Comparison of ENCODE assay signal across 13 cellular contexts in genomic region chr3:69770219-69770618, GRCh38. TPM values are rescaled to one million over a fixed set of nuclear protein-coding genes. Genes with fewer than 3 reads are reported as not detected.
DNase-seq lines count a peak whose midpoint lies in the region; TF ChIP-seq lines count a peak whose summit lies in the region.
"Had no signal": no experiment of that assay in that cellular context is flagged by ENCODE, and none has a peak within 500 bp of the region (broad histone marks: within the 10 kb centered on the region; RNA-seq: fewer than 3 reads in every experiment).

No MANE protein-coding gene starts in this region.

- peak overlapping the region in 1 of 3 experiments; percentile 31 for H3K4me3 Mint-ChIP-seq in nephron
- no peak overlapping the region for H3K4me3 Mint-ChIP-seq in activated T-cell treated with anti-CD3 and anti-CD28 coated beads, Interleukin-2, amount 50 U/mL, for 24 hours
- H3K4me3 Mint-ChIP-seq: activated naive CD4-positive, alpha-beta T cell treated with anti-CD3 and anti-CD28 coated beads, Interleukin-2, amount 50 U/mL, for 24 hours had no signal

- H3K4me1 Mint-ChIP-seq in nephron, result peaks cover 44% of the 10 kb centered on the region
- no peaks in the 10 kb centered on the region for H3K4me1 Mint-ChIP-seq in activated T-cell treated with anti-CD3 and anti-CD28 coated beads, Interleukin-2, amount 50 U/mL, for 24 hours (ENCODE audit: low read depth)
- H3K4me1 Mint-ChIP-seq: activated naive CD4-positive, alpha-beta T cell treated with anti-CD3 and anti-CD28 coated beads, Interleukin-2, amount 50 U/mL, for 24 hours had no signal

- no peak for TF ChIP-seq CTCF in nephron (IDR thresholded peaks at IDR 0.05; ENCODE audit: unreplicated experiment in 3 of 3)

- DNase-seq in EH (ENCODE audit: low read depth) (peak; percentile 66), NCI-H226 (peak; percentile 82), dermis blood vessel endothelial cell (peak; percentile 73), NCI-H1092 (lab: John Stamatoyannopoulos, UW) (no peak)
- DNase-seq in activated T-cell treated with anti-CD3 and anti-CD28 coated beads, Interleukin-2, amount 50 U/mL, for 24 hours, result no peak
- no peak for DNase-seq in activated CD4-positive, alpha-beta T cell treated with anti-CD3 and anti-CD28 coated beads, Interleukin-2, amount 50 U/mL, for 1 hour
- no peak for DNase-seq in activated T-cell treated with anti-CD3 and anti-CD28 coated beads, Interleukin-2, amount 50 U/mL, for 48 hours
- DNase-seq: AML-193, foreskin melanocyte, MM.1S, NCI-H2171 had no signal

- no peaks in the 10 kb centered on the region for H3K27me3 Mint-ChIP-seq in nephron (ENCODE audit: low read depth)
- H3K27me3 Mint-ChIP-seq in activated T-cell treated with anti-CD3 and anti-CD28 coated beads, Interleukin-2, amount 50 U/mL, for 24 hours, result no peaks in the 10 kb centered on the region

- no peaks in the 10 kb centered on the region for H3K36me3 Mint-ChIP-seq in nephron (ENCODE audit: low read depth)
- H3K36me3 Mint-ChIP-seq in activated T-cell treated with anti-CD3 and anti-CD28 coated beads, Interleukin-2, amount 50 U/mL, for 24 hours (ENCODE audit: low read depth), result no peaks in the 10 kb centered on the region

- H3K9me3 Mint-ChIP-seq in nephron, result no peaks in the 10 kb centered on the region
- no peaks in the 10 kb centered on the region for H3K9me3 Mint-ChIP-seq in activated T-cell treated with anti-CD3 and anti-CD28 coated beads, Interleukin-2, amount 50 U/mL, for 24 hours

- H3K27ac Mint-ChIP-seq in nephron, result peak overlapping the region; percentile 66 to 93 (median 79)
- H3K27ac Mint-ChIP-seq in activated T-cell treated with anti-CD3 and anti-CD28 coated beads, Interleukin-2, amount 50 U/mL, for 24 hours, result no peak overlapping the region
- H3K27ac Mint-ChIP-seq: activated naive CD4-positive, alpha-beta T cell treated with anti-CD3 and anti-CD28 coated beads, Interleukin-2, amount 50 U/mL, for 24 hours had no signal

RNA-seq across cellular contexts. Expression of gene MITF, which starts 31.0 kb away (rescaled TPM):
- total RNA-seq in dermis blood vessel endothelial cell, result 1.5 and 5.7 TPM in 2 replicates

Comparison
In these comparisons a context has a peak if more than half of its experiments do, and no peak if none do; other contexts are left out.
1. DNase-seq: peak in EH (single experiment), NCI-H226 (single experiment) and dermis blood vessel endothelial cell (single experiment); none in activated T-cell treated with anti-CD3 and anti-CD28 coated beads, Interleukin-2, amount 50 U/mL, for 24 hours (single experiment), activated CD4-positive, alpha-beta T cell treated with anti-CD3 and anti-CD28 coated beads, Interleukin-2, amount 50 U/mL, for 1 hour (single experiment), NCI-H1092 (single experiment) and activated T-cell treated with anti-CD3 and anti-CD28 coated beads, Interleukin-2, amount 50 U/mL, for 48 hours (0 of 2).